In genomic region chr16:89449726-89450335, GRCh38 we compare ENCODE assay signal across 13 cellular contexts. TPM values are rescaled to one million over a fixed set of nuclear protein-coding genes. Genes with fewer than 3 reads are reported as not detected.
DNase-seq lines count a peak whose midpoint lies in the region; ATAC-seq, FAIRE-seq and TF ChIP-seq lines count a peak whose summit lies in the region.
"Had no signal": no experiment of that assay in that cellular context is flagged by ENCODE, and none has a peak within 500 bp of the region (broad histone marks: within the 10 kb centered on the region; RNA-seq: fewer than 3 reads in every experiment).

No MANE protein-coding gene starts in this region.

- no peaks in the 10 kb centered on the region for H3K27me3 Mint-ChIP-seq in CD4-positive, CD25-positive, alpha-beta regulatory T cell
- H3K27me3 Mint-ChIP-seq in HFFc6 (ENCODE audit: insufficient read depth) = no peaks in the 10 kb centered on the region

- H3K27ac Mint-ChIP-seq in CD4-positive, CD25-positive, alpha-beta regulatory T cell = peak overlapping the region; percentile 57 to 66 (median 62)
- peak overlapping the region; percentile 57 for H3K27ac Mint-ChIP-seq in HFFc6

- peaks cover 97% of the 10 kb centered on the region for H3K4me1 ChIP-seq in CD4-positive, CD25-positive, alpha-beta regulatory T cell (ENCODE audit: control insufficient read depth, insufficient read depth, low read length, poor library complexity, severe bottlenecking)
- peaks cover 51% of the 10 kb centered on the region for H3K4me1 ChIP-seq in GM12878 (ENCODE audit: control insufficient read depth, insufficient read depth, low read length)
- H3K4me1 ChIP-seq in mesendoderm (ENCODE audit: control insufficient read depth, low read depth, low read length) = peaks cover 8% of the 10 kb centered on the region
- peaks cover 3 to 9% of the 10 kb centered on the region in 2 donors for H3K4me1 ChIP-seq in aorta (ENCODE audit: control insufficient read depth in 1 of 2, insufficient read depth in 2 of 2, low read length in 2 of 2)
- peaks cover 16% of the 10 kb centered on the region for H3K4me1 ChIP-seq in BE2C

- H3K27ac ChIP-seq in CD4-positive, CD25-positive, alpha-beta regulatory T cell (ENCODE audit: insufficient read depth, low read length, poor library complexity, severe bottlenecking) = peak overlapping the region; percentile 45
- H3K27ac ChIP-seq in GM12878 (ENCODE audit: control insufficient read depth, insufficient read depth) = no peak overlapping the region
- no peak overlapping the region for H3K27ac ChIP-seq in mesendoderm (ENCODE audit: low read depth, low read length)
- no peak overlapping the region for H3K27ac ChIP-seq in aorta (ENCODE audit: low read depth in 1 of 2, low read length in 2 of 2)
- H3K27ac ChIP-seq: coronary artery, SJSA1 had no signal

- H4K5ac ChIP-seq in mesendoderm (ENCODE audit: low read length) = no peak overlapping the region

- peak in 1 of 2 donors; percentile 39 for ATAC-seq in CD4-positive, CD25-positive, alpha-beta regulatory T cell (ENCODE audit: low read depth in 2 of 2)
- peak; percentile 24; the same call in 2 of the 3 replicates for ATAC-seq in GM12878
- no peak for ATAC-seq in aorta (ENCODE audit: low FRiP score)
- ATAC-seq in HG03442 (IDR thresholded peaks at IDR 0.05; ENCODE audit: unreplicated experiment) = no peak

- H3K79me1 ChIP-seq in mesendoderm (ENCODE audit: low read length) = peaks cover 19% of the 10 kb centered on the region

- no peak overlapping the region for H4K8ac ChIP-seq in mesendoderm (ENCODE audit: low read depth, low read length)

- intact Hi-C loops in GM12878 (cut with micrococcal nuclease; ENCODE audit: unreplicated experiment) (no loop called here), aorta (cut with DNase I) (no loop called here)

- no peaks in the 10 kb centered on the region for H3K9me3 Mint-ChIP-seq in CD4-positive, CD25-positive, alpha-beta regulatory T cell
- no peaks in the 10 kb centered on the region for H3K9me3 Mint-ChIP-seq in HFFc6

- no peak overlapping the region for H3K23ac ChIP-seq in mesendoderm (ENCODE audit: low read length)

- POLR2A ChIA-PET in GM12878 (lab: Charles Lee) = no interaction called here

- no peaks in the 10 kb centered on the region for H3K36me3 ChIP-seq in CD4-positive, CD25-positive, alpha-beta regulatory T cell (ENCODE audit: control insufficient read depth, insufficient read depth, low read length)
- H3K36me3 ChIP-seq in GM12878 (ENCODE audit: control insufficient read depth in 2 of 2, insufficient read depth in 2 of 2, low read length in 1 of 2) (no peaks in the 10 kb centered on the region; a peak in 1 of 4 replicates), mesendoderm (ENCODE audit: control insufficient read depth, insufficient read depth, low read length) (no peaks in the 10 kb centered on the region), aorta (ENCODE audit: control insufficient read depth in 1 of 2, insufficient read depth in 2 of 2, low read length in 1 of 2) (no peaks in the 10 kb centered on the region), BE2C (no peaks in the 10 kb centered on the region)
- H3K36me3 ChIP-seq: HAP-1, SJSA1, upper lobe of left lung had no signal

- no peak overlapping the region for H3K56ac ChIP-seq in mesendoderm (ENCODE audit: low read length)

- H2AFZ ChIP-seq in GM12878 (ENCODE audit: control insufficient read depth, low read depth, low read length) = no peak overlapping the region

- CTCF ChIA-PET in GM12878 (lab: Yijun Ruan, JAX) = interaction anchor here (0.6 to 1.5 kb wide), 2 partner anchors 15 to 71 kb away, joined by 3 read pairs; no protein-coding TSS in a partner anchor

- no peak for FAIRE-seq in GM12878 (lab: Jason Lieb, UNC)

- WGBS in GM12878 (ENCODE audit: insufficient coverage, insufficient replicate concordance, low lambda C conversion rate, missing lambda C conversion rate) = 90% methylated on average over 3 of the region's 3 CpGs
- no CpG with 5 or more reads among the region's 3 CpGs for WGBS in mesendoderm (ENCODE audit: extremely low coverage, insufficient coverage, low lambda C conversion rate)
- WGBS in aorta, 2 donors = 86 to 89% methylated on average over 3 of the region's 3 CpGs

- SMC1A ChIA-PET in GM12878 (lab: Charles Lee; ENCODE audit: uncharacterized antibody, unreplicated experiment) = interaction anchor here (1.0 to 1.1 kb wide), 2 partner anchors 27 to 38 kb away, joined by 3 to 7 read pairs; no protein-coding TSS in a partner anchor

- H2BK5ac ChIP-seq in mesendoderm (ENCODE audit: low read length) = no peak overlapping the region

- RAD21 ChIA-PET in GM12878 (lab: Charles Lee; ENCODE audit: unreplicated experiment) = interaction anchor here (0.8 kb wide), 1 partner anchor 18 kb away, joined by 3 read pairs; no protein-coding TSS in a partner anchor

- H2BK15ac ChIP-seq in mesendoderm (replicated peaks; ENCODE audit: low read depth) = no peak overlapping the region

- H2BK120ac ChIP-seq in mesendoderm (ENCODE audit: low read depth, low read length) = no peak overlapping the region

- no TSS peak for BruUV-seq in GM12878 (replicated peaks; lab: Mats Ljungman, UMichigan)

- TF ChIP-seq POLR2A in GM12878 (IDR thresholded peaks at IDR 0.05; ENCODE audit: low read depth, low read length) = no peak

- no peak for TF ChIP-seq RAD21 in GM12878 (IDR thresholded peaks at IDR 0.05; ENCODE audit: insufficient read depth, low read depth, low read length)

- TF ChIP-seq CTCF in HFFc6 (IDR thresholded peaks at IDR 0.05) (no peak), GM12878 (IDR thresholded peaks at IDR 0.05 in 2 of 3, conservative IDR thresholded peaks at IDR 0.05 in 1 of 3; ENCODE audit: control insufficient read depth in 2 of 3, extremely low read depth in 1 of 3, insufficient read depth in 1 of 3, low read depth in 3 of 3, low read length in 3 of 3) (no peak), BE2C (IDR thresholded peaks at IDR 0.05; ENCODE audit: low read depth, low read length) (no peak)

- H3K9me3 ChIP-seq in CD4-positive, CD25-positive, alpha-beta regulatory T cell (ENCODE audit: control insufficient read depth in 2 of 2, low read length in 2 of 2) = no peaks in the 10 kb centered on the region
- H3K9me3 ChIP-seq in GM12878 (replicated peaks; ENCODE audit: control insufficient read depth, insufficient read depth, low read length) (no peaks in the 10 kb centered on the region), aorta (ENCODE audit: control insufficient read depth, low read length) (no peaks in the 10 kb centered on the region), BE2C (no peaks in the 10 kb centered on the region)
- H3K9me3 ChIP-seq: HAP-1, SJSA1, upper lobe of left lung had no signal

- H3K18ac ChIP-seq in mesendoderm (ENCODE audit: low read length) = no peak overlapping the region

- no peak for DNase-seq in CD4-positive, CD25-positive, alpha-beta regulatory T cell
- DNase-seq in HFFc6 = no peak
- DNase-seq in GM12878 (ENCODE audit: low read depth, low spot score) = no peak
- DNase-seq in mesendoderm = peak; percentile 74
- DNase-seq in aorta = no peak
- no peak for DNase-seq in BE2C
- no peak for DNase-seq in AG20443 (ENCODE audit: low spot score)
- DNase-seq: DND-41, upper lobe of left lung had no signal

- TF ChIP-seq EP300 in GM12878 (IDR thresholded peaks at IDR 0.05; ENCODE audit: borderline replicate concordance in 1 of 2, control insufficient read depth in 1 of 2, low read depth in 2 of 2, low read length in 2 of 2) = no peak

- no peak overlapping the region for H3K4ac ChIP-seq in mesendoderm (ENCODE audit: low read depth, low read length)

- in situ Hi-C loops in GM12878 (cut with MboI) = no loop called here

- H3K27me3 ChIP-seq in CD4-positive, CD25-positive, alpha-beta regulatory T cell (ENCODE audit: control insufficient read depth, insufficient read depth, low read length) = no peaks in the 10 kb centered on the region
- no peaks in the 10 kb centered on the region for H3K27me3 ChIP-seq in GM12878 (replicated peaks in 1 of 2; ENCODE audit: control insufficient read depth in 2 of 2, insufficient read depth in 2 of 2, low read length in 1 of 2)
- no peaks in the 10 kb centered on the region for H3K27me3 ChIP-seq in mesendoderm (ENCODE audit: insufficient read depth, low read length, poor library complexity)
- H3K27me3 ChIP-seq in aorta (ENCODE audit: control insufficient read depth in 1 of 2, insufficient read depth in 2 of 2, low read length in 1 of 2) = no peaks in the 10 kb centered on the region
- no peaks in the 10 kb centered on the region for H3K27me3 ChIP-seq in BE2C
- H3K27me3 ChIP-seq: SJSA1, upper lobe of left lung had no signal

- H3K4me3 ChIP-seq in CD4-positive, CD25-positive, alpha-beta regulatory T cell (ENCODE audit: low read depth, low read length) = peak overlapping the region; percentile 40
- H3K4me3 ChIP-seq in GM12878 = no peak overlapping the region
- no peak overlapping the region for H3K4me3 ChIP-seq in mesendoderm (ENCODE audit: low read length)
- no peak overlapping the region for H3K4me3 ChIP-seq in aorta (ENCODE audit: low read length in 2 of 2)
- H3K4me3 ChIP-seq in BE2C (ENCODE audit: low read depth, low read length) = no peak overlapping the region
- H3K4me3 ChIP-seq: coronary artery, HAP-1, SJSA1, upper lobe of left lung had no signal

- peaks cover 30% of the 10 kb centered on the region for H4K20me1 ChIP-seq in GM12878 (ENCODE audit: control insufficient read depth, insufficient read depth)

- H2AK5ac ChIP-seq in mesendoderm (ENCODE audit: low read length) = no peak overlapping the region

- H3K9ac ChIP-seq in GM12878 (ENCODE audit: control insufficient read depth, insufficient read depth, low read length) (no peak overlapping the region), mesendoderm (ENCODE audit: low read length) (no peak overlapping the region)

- peaks cover 53 to 95% (median 71%) of the 10 kb centered on the region in 4 donors for H3K4me1 Mint-ChIP-seq in CD4-positive, CD25-positive, alpha-beta regulatory T cell
- peaks cover 74% of the 10 kb centered on the region for H3K4me1 Mint-ChIP-seq in HFFc6 (ENCODE audit: low read depth)

- H3K36me3 Mint-ChIP-seq in CD4-positive, CD25-positive, alpha-beta regulatory T cell = no peaks in the 10 kb centered on the region
- no peaks in the 10 kb centered on the region for H3K36me3 Mint-ChIP-seq in HFFc6 (ENCODE audit: low read depth)

- H3K79me2 ChIP-seq in GM12878 (ENCODE audit: control insufficient read depth, insufficient read depth, low read length) = peaks cover 88% of the 10 kb centered on the region
- peaks cover 88% of the 10 kb centered on the region for H3K79me2 ChIP-seq in mesendoderm (ENCODE audit: control insufficient read depth, insufficient read depth, low read length)

- H3K4me3 Mint-ChIP-seq in CD4-positive, CD25-positive, alpha-beta regulatory T cell = peak overlapping the region; percentile 58 to 87 (median 77)
- no peak overlapping the region for H3K4me3 Mint-ChIP-seq in HFFc6

- no peak overlapping the region for H3K4me2 ChIP-seq in GM12878 (ENCODE audit: control insufficient read depth, insufficient read depth)
- H3K4me2 ChIP-seq in mesendoderm (ENCODE audit: low read length) = no peak overlapping the region

RNA-seq across cellular contexts. Expression of gene ANKRD11, which starts 40.5 kb away (rescaled TPM):
- 323 TPM for total RNA-seq in CD4-positive, CD25-positive, alpha-beta regulatory T cell
- polyA plus RNA-seq in CD4-positive, CD25-positive, alpha-beta regulatory T cell = 10 to 100 TPM in 3 of 4 donors, 1 to 10 TPM in 1; 8.7 to 19.4 (median 14.3) TPM
- total RNA-seq in HFFc6 (2021; fragmentation: NEBNext Ultra II Directional; extraction: Animal tissue kit (Norgen Biotek cat#: 25700)) = 100 to 1,000 TPM; 110 to 120 (median 116) TPM
- 326 and 358 TPM in 2 replicates for total RNA-seq in GM12878 (2013; cell fraction: nucleolus; rRNA removed)
- total RNA-seq in GM12878 (2014; rRNA removed) (30.3 and 34.7 TPM in 2 replicates), GM12878 (2014; rRNA removed; fragmentation: Illumina TruSeq; extraction: Trizol) (26.2 and 26.3 TPM in 2 replicates), GM12878 (2021) (103 and 106 TPM in 2 replicates), aorta (100 to 1,000 TPM; 124 to 139 TPM)
- 26.1 TPM for polyA plus RNA-seq in GM12878 (2011; ENCODE audit: low read depth)
- polyA plus RNA-seq in GM12878 (2011; rRNA removed) (25.8 and 28.4 TPM in 2 replicates), GM12878 (2014; fragmentation: Illumina TruSeq; extraction: Trizol) (23.9 and 35.9 TPM in 2 replicates), GM12878 (2014; fragmentation: Nextera tagmentation; extraction: Ambion mirVana) (1 to 10 TPM; 5.1 to 8.7 TPM), GM12878 (2014; rRNA removed) (80.1 and 85.5 TPM in 2 replicates), GM12878 (2016; fragmentation: Nextera tagmentation; extraction: Ambion mirVana) (10 to 100 TPM; 18.2 to 18.6 TPM), aorta (10 to 100 TPM; 34.6 to 56.0 TPM)
- 30.6 and 37.2 TPM in 2 replicates for polyA plus RNA-seq in GM12878 (2011; cell fraction: cytosol; rRNA removed)
- 127 and 191 TPM in 2 replicates for polyA plus RNA-seq in GM12878 (2011; cell fraction: nucleus; rRNA removed)
- 64.4 and 70.9 TPM in 2 replicates for polyA plus RNA-seq in GM12878 (2012)
- 24.9 and 46.7 TPM in 2 replicates for polyA minus RNA-seq in GM12878 (2011; rRNA and poly(A)+ RNA removed)
- polyA minus RNA-seq in GM12878 (2011; cell fraction: cytosol; rRNA and poly(A)+ RNA removed) = 22.9 and 24.1 TPM in 2 replicates
- 31.7 and 60.0 TPM in 2 replicates for polyA minus RNA-seq in GM12878 (2011; cell fraction: nucleus; rRNA and poly(A)+ RNA removed)
- polyA plus RNA-seq in mesendoderm (2013, experiment 1 of 2) = 92.2 TPM
- 93.3 TPM for polyA plus RNA-seq in mesendoderm (2013, experiment 2 of 2)
- 335 TPM for polyA plus RNA-seq in BE2C (2012; ENCODE audit: insufficient read depth, insufficient read length, low read depth)

RNA-seq across cellular contexts. Expression of gene SPG7, which starts 58.4 kb away (rescaled TPM):
- total RNA-seq in CD4-positive, CD25-positive, alpha-beta regulatory T cell = 184 TPM
- 10 to 100 TPM; 34.4 to 41.4 (median 38.1) TPM for polyA plus RNA-seq in CD4-positive, CD25-positive, alpha-beta regulatory T cell
- total RNA-seq in HFFc6 (2021; fragmentation: NEBNext Ultra II Directional; extraction: Animal tissue kit (Norgen Biotek cat#: 25700)) = 10 to 100 TPM; 81.5 to 97.0 (median 89.6) TPM
- 353 and 388 TPM in 2 replicates for total RNA-seq in GM12878 (2013; cell fraction: nucleolus; rRNA removed)
- total RNA-seq in GM12878 (2014; rRNA removed) (75.9 and 80.1 TPM in 2 replicates), GM12878 (2014; rRNA removed; fragmentation: Illumina TruSeq; extraction: Trizol) (36.9 and 40.0 TPM in 2 replicates), GM12878 (2021) (60.5 and 74.5 TPM in 2 replicates), aorta (100 to 1,000 TPM in 1 of 2 donors, 10 to 100 TPM in 1; 90.6 to 110 TPM)
- polyA plus RNA-seq in GM12878 (2011; ENCODE audit: low read depth) = 35.8 TPM
- polyA plus RNA-seq in GM12878 (2011; rRNA removed) (24.5 and 31.9 TPM in 2 replicates), GM12878 (2014; fragmentation: Illumina TruSeq; extraction: Trizol) (23.1 and 36.7 TPM in 2 replicates), GM12878 (2014; fragmentation: Nextera tagmentation; extraction: Ambion mirVana) (1 to 10 TPM; 5.9 to 9.8 TPM), GM12878 (2014; rRNA removed) (75.4 and 93.5 TPM in 2 replicates), GM12878 (2016; fragmentation: Nextera tagmentation; extraction: Ambion mirVana) (10 to 100 TPM; 65.0 to 68.7 TPM), aorta (100 to 1,000 TPM in 1 of 2 donors, 10 to 100 TPM in 1; 28.4 to 171 TPM)
- 27.0 and 33.4 TPM in 2 replicates for polyA plus RNA-seq in GM12878 (2011; cell fraction: cytosol; rRNA removed)
- polyA plus RNA-seq in GM12878 (2011; cell fraction: nucleus; rRNA removed) = 194 and 227 TPM in 2 replicates
- 64.1 and 75.1 TPM in 2 replicates for polyA plus RNA-seq in GM12878 (2012)
- polyA minus RNA-seq in GM12878 (2011; rRNA and poly(A)+ RNA removed) = 29.0 and 43.9 TPM in 2 replicates
- polyA minus RNA-seq in GM12878 (2011; cell fraction: cytosol; rRNA and poly(A)+ RNA removed) = 15.8 and 17.2 TPM in 2 replicates
- polyA minus RNA-seq in GM12878 (2011; cell fraction: nucleus; rRNA and poly(A)+ RNA removed) = 44.0 and 73.8 TPM in 2 replicates
- polyA plus RNA-seq in mesendoderm (2013, experiment 1 of 2) = 34.3 TPM
- polyA plus RNA-seq in mesendoderm (2013, experiment 2 of 2) = 33.7 TPM
- 59.3 TPM for polyA plus RNA-seq in BE2C (2012; ENCODE audit: insufficient read depth, insufficient read length, low read depth)
